In genomic region chr4:41560112-41560511, GRCh38 we compare ENCODE assay signal across 15 cellular contexts. TPM values are rescaled to one million over a fixed set of nuclear protein-coding genes. Genes with fewer than 3 reads are reported as not detected.
DNase-seq lines count a peak whose midpoint lies in the region; ATAC-seq and TF ChIP-seq lines count a peak whose summit lies in the region.
"Had no signal": no experiment of that assay in that cellular context is flagged by ENCODE, and none has a peak within 500 bp of the region (broad histone marks: within the 10 kb centered on the region; RNA-seq: fewer than 3 reads in every experiment).

No MANE protein-coding gene starts in this region.

- no peaks in the 10 kb centered on the region for H3K4me1 Mint-ChIP-seq in chondrocyte (ENCODE audit: low read depth)
- H3K4me1 Mint-ChIP-seq in activated naive CD8-positive, alpha-beta T cell treated with anti-CD3 and anti-CD28 coated beads, Interleukin-2, amount 50 U/mL, for 24 hours, result no peaks in the 10 kb centered on the region
- H3K4me1 Mint-ChIP-seq: CD4-positive, CD25-positive, alpha-beta regulatory T cell had no signal

- no peak overlapping the region for H2BK15ac ChIP-seq in mesendoderm (replicated peaks; ENCODE audit: low read depth)

- DNase-seq in Right ventricle myocardium superior (no peak), Right ventricle myocardium inferior (ENCODE audit: missing footprints) (no peak), dorsolateral prefrontal cortex (peak in 1 of 10 donors; percentile 48), mesendoderm (peak; percentile 20), chondrocyte (ENCODE audit: low spot score) (no peak), epidermal melanocyte (ENCODE audit: insufficient read length, low spot score) (no peak)
- DNase-seq in activated naive CD8-positive, alpha-beta T cell treated with anti-CD3 and anti-CD28 coated beads, Interleukin-2, amount 50 U/mL, for 24 hours, result no peak
- DNase-seq: AML-193; CD4-positive, CD25-positive, alpha-beta regulatory T cell had no signal

- H3K9ac ChIP-seq in mesendoderm (ENCODE audit: low read length), result no peak overlapping the region
- H3K9ac ChIP-seq: BLaER1 had no signal

- no peak overlapping the region for H3K56ac ChIP-seq in mesendoderm (ENCODE audit: low read length)

- H4K5ac ChIP-seq in mesendoderm (ENCODE audit: low read length), result no peak overlapping the region

- H3K23ac ChIP-seq in mesendoderm (ENCODE audit: low read length), result no peak overlapping the region

- peaks cover 2% of the 10 kb centered on the region for H3K36me3 Mint-ChIP-seq in chondrocyte (ENCODE audit: low read depth)
- no peaks in the 10 kb centered on the region for H3K36me3 Mint-ChIP-seq in activated naive CD8-positive, alpha-beta T cell treated with anti-CD3 and anti-CD28 coated beads, Interleukin-2, amount 50 U/mL, for 24 hours (ENCODE audit: low read depth)
- H3K36me3 Mint-ChIP-seq: CD4-positive, CD25-positive, alpha-beta regulatory T cell had no signal

- TF ChIP-seq CTCF in dorsolateral prefrontal cortex (IDR thresholded peaks at IDR 0.05 in 54 of 56, conservative IDR thresholded peaks at IDR 0.05 in 2 of 56; ENCODE audit: low read depth in 1 of 56, partially characterized antibody in 56 of 56), result no peak
- TF ChIP-seq CTCF in chondrocyte (IDR thresholded peaks at IDR 0.05), result no peak

- ATAC-seq in Right ventricle myocardium superior (ENCODE audit: poor library complexity) (peak; percentile 11), Right ventricle myocardium inferior (no peak)
- ATAC-seq in activated naive CD8-positive, alpha-beta T cell treated with anti-CD3 and anti-CD28 coated beads, Interleukin-2, amount 50 U/mL, for 24 hours, result no peak
- ATAC-seq: GM12878, HepG2 had no signal

- H3K4me1 ChIP-seq in mesendoderm (ENCODE audit: control insufficient read depth, low read depth, low read length), result peaks cover 2% of the 10 kb centered on the region
- H3K4me1 ChIP-seq: BLaER1 had no signal

- no peak overlapping the region for H2BK120ac ChIP-seq in mesendoderm (ENCODE audit: low read depth, low read length)

- H3K79me2 ChIP-seq in mesendoderm (ENCODE audit: control insufficient read depth, insufficient read depth, low read length), result no peaks in the 10 kb centered on the region

- no peak overlapping the region for H3K18ac ChIP-seq in mesendoderm (ENCODE audit: low read length)

- peaks cover 34% of the 10 kb centered on the region for H3K27me3 Mint-ChIP-seq in chondrocyte (ENCODE audit: low read depth)
- H3K27me3 Mint-ChIP-seq in activated naive CD8-positive, alpha-beta T cell treated with anti-CD3 and anti-CD28 coated beads, Interleukin-2, amount 50 U/mL, for 24 hours, result peaks cover 2% of the 10 kb centered on the region

- no peak overlapping the region for H3K27ac Mint-ChIP-seq in chondrocyte (ENCODE audit: unreplicated experiment)
- H3K27ac Mint-ChIP-seq in activated naive CD8-positive, alpha-beta T cell treated with anti-CD3 and anti-CD28 coated beads, Interleukin-2, amount 50 U/mL, for 24 hours, result no peak overlapping the region
- H3K27ac Mint-ChIP-seq: CD4-positive, CD25-positive, alpha-beta regulatory T cell had no signal

- H2AK5ac ChIP-seq in mesendoderm (ENCODE audit: low read length), result no peak overlapping the region

- no peak overlapping the region for H2BK5ac ChIP-seq in mesendoderm (ENCODE audit: low read length)

- no peaks in the 10 kb centered on the region for H3K79me1 ChIP-seq in mesendoderm (ENCODE audit: low read length)

- H3K27ac ChIP-seq in dorsolateral prefrontal cortex (peak overlapping the region in 45 of 59 donors; percentile 2 to 77 (median 55)), mesendoderm (ENCODE audit: low read depth, low read length) (no peak overlapping the region)
- H3K27ac ChIP-seq: 22Rv1, BLaER1 had no signal

- intact Hi-C loops in Right ventricle myocardium superior (cut with DNase I) (no loop called here), Right ventricle myocardium inferior (cut with DNase I) (no loop called here), dorsolateral prefrontal cortex (cut with DNase I) (no loop called here)

- no peak overlapping the region for H3K4me3 ChIP-seq in dorsolateral prefrontal cortex
- no peak overlapping the region for H3K4me3 ChIP-seq in mesendoderm (ENCODE audit: low read length)
- H3K4me3 ChIP-seq: BLaER1, GM12878, HAP-1 had no signal

- no peaks in the 10 kb centered on the region for H3K36me3 ChIP-seq in mesendoderm (ENCODE audit: control insufficient read depth, insufficient read depth, low read length)
- H3K36me3 ChIP-seq: BLaER1, HAP-1 had no signal

- H3K4me3 Mint-ChIP-seq in chondrocyte (ENCODE audit: unreplicated experiment), result no peak overlapping the region
- H3K4me3 Mint-ChIP-seq in activated naive CD8-positive, alpha-beta T cell treated with anti-CD3 and anti-CD28 coated beads, Interleukin-2, amount 50 U/mL, for 24 hours, result no peak overlapping the region
- H3K4me3 Mint-ChIP-seq: CD4-positive, CD25-positive, alpha-beta regulatory T cell had no signal

- H3K9me3 Mint-ChIP-seq in chondrocyte (ENCODE audit: low read depth), result no peaks in the 10 kb centered on the region
- no peaks in the 10 kb centered on the region for H3K9me3 Mint-ChIP-seq in activated naive CD8-positive, alpha-beta T cell treated with anti-CD3 and anti-CD28 coated beads, Interleukin-2, amount 50 U/mL, for 24 hours

- no peak overlapping the region for H3K4me2 ChIP-seq in mesendoderm (ENCODE audit: low read length)
- H3K4me2 ChIP-seq: BLaER1 had no signal

- no peak overlapping the region for H4K8ac ChIP-seq in mesendoderm (ENCODE audit: low read depth, low read length)

- no peak overlapping the region for H3K4ac ChIP-seq in mesendoderm (ENCODE audit: low read depth, low read length)

- H3K27me3 ChIP-seq in dorsolateral prefrontal cortex (no peaks in the 10 kb centered on the region), mesendoderm (ENCODE audit: insufficient read depth, low read length, poor library complexity) (no peaks in the 10 kb centered on the region)
- H3K27me3 ChIP-seq: BLaER1 had no signal

RNA-seq across cellular contexts. Expression of gene LIMCH1, which starts 22.2 kb away (rescaled TPM):
- 272 TPM for total RNA-seq in Right ventricle myocardium superior
- 294 TPM for total RNA-seq in Right ventricle myocardium inferior
- 100 to 1,000 TPM; 126 to 357 (median 196) TPM for total RNA-seq in dorsolateral prefrontal cortex
- polyA plus RNA-seq in mesendoderm (2013, experiment 1 of 2), result 2.9 TPM
- polyA plus RNA-seq in mesendoderm (2013, experiment 2 of 2), result 3.1 TPM
- 8.8 to 9.8 TPM (median 9.0 TPM) in 3 replicates for total RNA-seq in chondrocyte
- total RNA-seq: G401, HepG2 had no signal
- polyA plus RNA-seq: CD4-positive, CD25-positive, alpha-beta regulatory T cell had no signal

Comparison
In these comparisons a context has a peak if more than half of its experiments do, and no peak if none do; other contexts are left out.
1. RNA of gene LIMCH1, which starts 22.2 kb away (total RNA-seq): 294 TPM in Right ventricle myocardium inferior (single experiment), 272 TPM in Right ventricle myocardium superior (single experiment) and 126 to 357 TPM in dorsolateral prefrontal cortex; 8.8 to 9.8 TPM in chondrocyte; every median in the first group is over 10 times any median in the second.